19 cellular contexts compared by ENCODE assay signal in genomic region chr2:119480184-119480583, GRCh38. TPM values are rescaled to one million over a fixed set of nuclear protein-coding genes. Genes with fewer than 3 reads are reported as not detected.
DNase-seq lines count a peak whose midpoint lies in the region; ATAC-seq, FAIRE-seq and TF ChIP-seq lines count a peak whose summit lies in the region.
"Had no signal": no experiment of that assay in that cellular context is flagged by ENCODE, and none has a peak within 500 bp of the region (broad histone marks: within the 10 kb centered on the region; RNA-seq: fewer than 3 reads in every experiment).

No MANE protein-coding gene starts in this region.

- TF ChIP-seq EP300 in HepG2 (IDR thresholded peaks at IDR 0.05; ENCODE audit: low read depth in 2 of 2, low read length in 2 of 2) (no peak), HepG2 (CRISPR knock-in tag; IDR thresholded peaks at IDR 0.05; ENCODE audit: borderline replicate concordance) (no peak)

- H3K27me3 ChIP-seq in HepG2 (ENCODE audit: control insufficient read depth in 1 of 2, insufficient read depth in 2 of 2, low read length in 2 of 2) = peaks cover 0 to 69% of the 10 kb centered on the region in 2 experiments; a peak in 4 of 5 replicates
- no peaks in the 10 kb centered on the region for H3K27me3 ChIP-seq in right lobe of liver
- H3K27me3 ChIP-seq in body of pancreas = no peaks in the 10 kb centered on the region
- H3K27me3 ChIP-seq: BE2C had no signal

- H4K20me1 ChIP-seq in HepG2 (ENCODE audit: insufficient read depth, low read length) = no peaks in the 10 kb centered on the region

- H3K4me2 ChIP-seq in HepG2 (ENCODE audit: low read depth, low read length) = peak overlapping the region; percentile 47; the same call in 1 of the 2 replicates
- H3K4me2 ChIP-seq: A549 had no signal

- H3K4me3 Mint-ChIP-seq in osteocyte (ENCODE audit: unreplicated experiment) = no peak overlapping the region
- H3K4me3 Mint-ChIP-seq: CD4-positive, alpha-beta memory T cell; H9 had no signal

- H3K27ac ChIP-seq in HepG2 (ENCODE audit: extremely low read length, insufficient read depth, low read length) (no peak overlapping the region), right lobe of liver (no peak overlapping the region), body of pancreas (peak overlapping the region in 3 of 4 donors; percentile 90 to 97 (median 92))
- H3K27ac ChIP-seq: A549, C4-2B had no signal

- ATAC-seq in HepG2 (no peak), right lobe of liver (no peak), body of pancreas (no peak)
- ATAC-seq: A549 had no signal

- no peaks in the 10 kb centered on the region for H3K36me3 ChIP-seq in HepG2 (replicated peaks in 1 of 2; ENCODE audit: control insufficient read depth in 1 of 2, insufficient read depth in 2 of 2, low read length in 2 of 2)
- no peaks in the 10 kb centered on the region for H3K36me3 ChIP-seq in right lobe of liver
- H3K36me3 ChIP-seq in body of pancreas (replicated peaks in 1 of 2; ENCODE audit: insufficient read depth in 1 of 2, low read depth in 2 of 2) = no peaks in the 10 kb centered on the region
- H3K36me3 ChIP-seq: BE2C had no signal

- no peak for TF ChIP-seq RAD21 in HepG2 (CRISPR knock-in tag; IDR thresholded peaks at IDR 0.05)

- H3K27ac Mint-ChIP-seq in osteocyte (ENCODE audit: unreplicated experiment) = no peak overlapping the region
- H3K27ac Mint-ChIP-seq: CD4-positive, alpha-beta memory T cell had no signal

- POLR2A ChIA-PET in HepG2 (lab: Yijun Ruan, JAX) = no interaction called here

- TF ChIP-seq CTCF in HepG2 (CRISPR knock-in tag; IDR thresholded peaks at IDR 0.05) (no peak), right lobe of liver (IDR thresholded peaks at IDR 0.05) (no peak), body of pancreas (IDR thresholded peaks at IDR 0.05) (no peak), osteocyte (IDR thresholded peaks at IDR 0.05) (no peak)

- no peak overlapping the region for H3K9ac ChIP-seq in HepG2 (ENCODE audit: insufficient read depth, low read depth, low read length)

- H3K9me3 Mint-ChIP-seq in osteocyte (ENCODE audit: unreplicated experiment) = no peaks in the 10 kb centered on the region
- H3K9me3 Mint-ChIP-seq: CD4-positive, alpha-beta memory T cell; H9 had no signal

- in situ Hi-C loops in HepG2 (cut with HindIII; ENCODE audit: extremely low pct_ligation_motif_present, low pct_unique_long_range_greater_than_20kb) = loop anchor here (5.0 kb wide), 1 partner anchor 258 kb away; the partner anchor contains the start of gene STEAP3

- intact Hi-C loops in HepG2 (cut with micrococcal nuclease; ENCODE audit: unreplicated experiment) (no loop called here), right lobe of liver (cut with DNase I) (no loop called here), body of pancreas (cut with DNase I) (no loop called here)

- no peaks in the 10 kb centered on the region for H3K4me1 Mint-ChIP-seq in osteocyte (ENCODE audit: unreplicated experiment)
- H3K4me1 Mint-ChIP-seq: CD4-positive, alpha-beta memory T cell had no signal

- WGBS in HepG2 (ENCODE audit: low lambda C conversion rate) = 61% methylated on average over 5 of the region's 5 CpGs
- WGBS in right lobe of liver (ENCODE audit: insufficient coverage, low coverage, low lambda C conversion rate, missing lambda C conversion rate) = 78% methylated on average over 5 of the region's 5 CpGs
- 87% methylated on average over 5 of the region's 5 CpGs for WGBS in body of pancreas, 2 donors

- no peak for DNase-seq in HepG2 (ENCODE audit: low spot score)
- no peak for DNase-seq in right lobe of liver
- no peak for DNase-seq in body of pancreas
- DNase-seq in osteocyte (ENCODE audit: extremely low spot score, unreplicated experiment) = peak; percentile 27
- DNase-seq in stimulated activated CD4-positive, alpha-beta T cell treated with anti-CD3 and anti-CD28 coated beads, Interleukin-4, amount 100 ng/mL, for 24 hours = no peak
- no peak for DNase-seq in hippocampal formation (lab: John Stamatoyannopoulos, UW)
- DNase-seq: CD4-positive, alpha-beta memory T cell; DMS79 treated with DMSO at 0.1 percent for 48 hours; EL; GOT3 had no signal

- no peak overlapping the region for H2AFZ ChIP-seq in HepG2 (ENCODE audit: low read length)

- H3K9me3 ChIP-seq in HepG2 (ENCODE audit: low read length) (no peaks in the 10 kb centered on the region), right lobe of liver (no peaks in the 10 kb centered on the region), body of pancreas (no peaks in the 10 kb centered on the region)
- H3K9me3 ChIP-seq: A549, BE2C had no signal

- CTCF ChIA-PET in HepG2 (lab: Yijun Ruan, JAX; ENCODE audit: low intra/inter-chr PET ratio, low total read pairs) = no interaction called here

- H3K79me2 ChIP-seq in HepG2 (ENCODE audit: insufficient read depth, low read length) = no peaks in the 10 kb centered on the region

- FAIRE-seq in HepG2 (lab: Jason Lieb, UNC) = no peak
- FAIRE-seq: A549, G401.6, GM12892, GM19239 had no signal

- H3K4me3 ChIP-seq in HepG2 (replicated peaks in 1 of 3; ENCODE audit: insufficient read depth in 1 of 3, low read depth in 2 of 3, low read length in 3 of 3) (no peak overlapping the region), right lobe of liver (no peak overlapping the region), body of pancreas (no peak overlapping the region)
- H3K4me3 ChIP-seq: A549 had no signal

- H3K4me1 ChIP-seq in HepG2 (ENCODE audit: insufficient read depth, low read length) = peaks cover 51% of the 10 kb centered on the region
- H3K4me1 ChIP-seq in right lobe of liver = peaks cover 0 to 26% (median 3%) of the 10 kb centered on the region in 4 donors
- H3K4me1 ChIP-seq in body of pancreas = peaks cover 70% of the 10 kb centered on the region

- no TSS peak for BruUV-seq in HepG2 (replicated peaks; lab: Mats Ljungman, UMichigan)

- H3K36me3 Mint-ChIP-seq in osteocyte (ENCODE audit: unreplicated experiment) = no peaks in the 10 kb centered on the region
- H3K36me3 Mint-ChIP-seq: CD4-positive, alpha-beta memory T cell had no signal

- H3K27me3 Mint-ChIP-seq in osteocyte (ENCODE audit: unreplicated experiment) = peaks cover 48% of the 10 kb centered on the region

- no peak for TF ChIP-seq POLR2A in HepG2 (IDR thresholded peaks at IDR 0.05; ENCODE audit: insufficient read depth in 1 of 2, low read depth in 2 of 2, low read length in 2 of 2)
- TF ChIP-seq POLR2A in right lobe of liver (IDR thresholded peaks at IDR 0.05) = no peak
- TF ChIP-seq POLR2A in body of pancreas (IDR thresholded peaks at IDR 0.05) = no peak

TF ChIP-seq in HepG2, 621 proteins besides CTCF, POLR2A, EP300 and RAD21 (continues in another document):
- TF ChIP-seq SP4 (CRISPR knock-in tag; IDR thresholded peaks at IDR 0.05) = 0 out of 2 replicates have a peak, but pooled peaks have one; percentile 14

RNA-seq across cellular contexts. Expression of gene SCTR, which starts 44.1 kb away (rescaled TPM):
- total RNA-seq in HepG2 (2016; rRNA removed; fragmentation: Illumina TruSeq; extraction: Trizol) (not detected in 2 replicates), right lobe of liver (under 1 TPM in 4 of 6 experiments, not detected in 2; 0.12 to 0.38 (median 0.35) TPM), body of pancreas (100 to 1,000 TPM in 1 of 2 donors, 10 to 100 TPM in 1; 69.0 to 183 TPM), osteocyte (not detected in 2 replicates)
- total RNA-seq in HepG2 (2016; cell fraction: cytosol; rRNA removed; fragmentation: Illumina TruSeq; extraction: Trizol; ENCODE audit: low read depth) = not detected in 2 replicates
- not detected in 2 replicates for total RNA-seq in HepG2 (2016; cell fraction: insoluble cytoplasmic fraction; rRNA removed; fragmentation: Illumina TruSeq; extraction: Trizol)
- total RNA-seq in HepG2 (2016; cell fraction: membrane; rRNA removed; fragmentation: Illumina TruSeq; extraction: Trizol) = not detected in 2 replicates
- not detected in 2 replicates for total RNA-seq in HepG2 (2016; cell fraction: nucleus; rRNA removed; fragmentation: Illumina TruSeq; extraction: Trizol)
- polyA plus RNA-seq in HepG2 (2011; rRNA removed) = not detected in 2 replicates
- polyA plus RNA-seq in HepG2 (2011; cell fraction: cytosol; rRNA removed) = not detected in 2 replicates
- not detected in 2 replicates for polyA plus RNA-seq in HepG2 (2011; cell fraction: nucleus; rRNA removed)
- 2.8 and 3.7 TPM in 2 replicates for polyA plus RNA-seq in HepG2 (2012)
- polyA plus RNA-seq in HepG2 (2016; cell fraction: cytosol; fragmentation: Illumina TruSeq; extraction: Trizol; ENCODE audit: low read depth) = not detected in 2 replicates
- polyA plus RNA-seq in HepG2 (2016; cell fraction: insoluble cytoplasmic fraction; fragmentation: Illumina TruSeq; extraction: Trizol; ENCODE audit: low read depth) = not detected in 2 replicates
- not detected in 2 replicates for polyA plus RNA-seq in HepG2 (2016; cell fraction: membrane; fragmentation: Illumina TruSeq; extraction: Trizol; ENCODE audit: low read depth)
- polyA plus RNA-seq in HepG2 (2016; cell fraction: nucleus; fragmentation: Illumina TruSeq; extraction: Trizol; ENCODE audit: insufficient read depth, low read depth) = not detected in 2 replicates
- not detected in 2 replicates for polyA minus RNA-seq in HepG2 (2011; rRNA and poly(A)+ RNA removed; ENCODE audit: low replicate concordance)
- not detected in 2 replicates for polyA minus RNA-seq in HepG2 (2011; cell fraction: cytosol; rRNA and poly(A)+ RNA removed)
- not detected in 2 replicates for polyA minus RNA-seq in HepG2 (2011; cell fraction: nucleus; rRNA and poly(A)+ RNA removed)
- total RNA-seq: CD4-positive, alpha-beta memory T cell; H9; HT-29 had no signal
- polyA plus RNA-seq: A549; AG04450; CD4-positive, alpha-beta memory T cell had no signal

RNA-seq across cellular contexts. Expression of gene TMEM37, which starts 48.5 kb away (rescaled TPM):
- total RNA-seq in HepG2 (2016; rRNA removed; fragmentation: Illumina TruSeq; extraction: Trizol) (23.7 and 37.7 TPM in 2 replicates), right lobe of liver (10 to 100 TPM; 37.3 to 96.6 (median 73.5) TPM), body of pancreas (10 to 100 TPM; 19.1 to 22.1 TPM), osteocyte (0.21 and 0.40 TPM in 2 replicates)
- 28.9 and 37.4 TPM in 2 replicates for total RNA-seq in HepG2 (2016; cell fraction: cytosol; rRNA removed; fragmentation: Illumina TruSeq; extraction: Trizol; ENCODE audit: low read depth)
- total RNA-seq in HepG2 (2016; cell fraction: insoluble cytoplasmic fraction; rRNA removed; fragmentation: Illumina TruSeq; extraction: Trizol) = 22.3 and 38.3 TPM in 2 replicates
- total RNA-seq in HepG2 (2016; cell fraction: membrane; rRNA removed; fragmentation: Illumina TruSeq; extraction: Trizol) = 42.2 and 48.4 TPM in 2 replicates
- 34.2 and 36.8 TPM in 2 replicates for total RNA-seq in HepG2 (2016; cell fraction: nucleus; rRNA removed; fragmentation: Illumina TruSeq; extraction: Trizol)
- 115 and 141 TPM in 2 replicates for polyA plus RNA-seq in HepG2 (2011; rRNA removed)
- polyA plus RNA-seq in HepG2 (2011; cell fraction: cytosol; rRNA removed) = 117 and 121 TPM in 2 replicates
- polyA plus RNA-seq in HepG2 (2011; cell fraction: nucleus; rRNA removed) = 112 and 119 TPM in 2 replicates
- polyA plus RNA-seq in HepG2 (2012) = 79.4 and 99.6 TPM in 2 replicates
- 35.8 and 51.6 TPM in 2 replicates for polyA plus RNA-seq in HepG2 (2016; cell fraction: cytosol; fragmentation: Illumina TruSeq; extraction: Trizol; ENCODE audit: low read depth)
- 29.9 and 33.6 TPM in 2 replicates for polyA plus RNA-seq in HepG2 (2016; cell fraction: insoluble cytoplasmic fraction; fragmentation: Illumina TruSeq; extraction: Trizol; ENCODE audit: low read depth)
- 42.8 and 53.0 TPM in 2 replicates for polyA plus RNA-seq in HepG2 (2016; cell fraction: membrane; fragmentation: Illumina TruSeq; extraction: Trizol; ENCODE audit: low read depth)
- polyA plus RNA-seq in HepG2 (2016; cell fraction: nucleus; fragmentation: Illumina TruSeq; extraction: Trizol; ENCODE audit: insufficient read depth, low read depth) = 58.5 and 61.9 TPM in 2 replicates
- polyA minus RNA-seq in HepG2 (2011; rRNA and poly(A)+ RNA removed; ENCODE audit: low replicate concordance) = 8.6 and 130 TPM in 2 replicates
- 23.8 and 26.3 TPM in 2 replicates for polyA minus RNA-seq in HepG2 (2011; cell fraction: cytosol; rRNA and poly(A)+ RNA removed)
- 72.6 and 73.7 TPM in 2 replicates for polyA minus RNA-seq in HepG2 (2011; cell fraction: nucleus; rRNA and poly(A)+ RNA removed)
- polyA plus RNA-seq: CD4-positive, alpha-beta memory T cell had no signal

Comparison
In these comparisons a context has a peak if more than half of its experiments do, and no peak if none do; other contexts are left out.
1. H3K27ac ChIP-seq: peak in body of pancreas (3 of 4); none in HepG2 (single experiment) and right lobe of liver (0 of 3).
2. RNA of gene SCTR, which starts 44.1 kb away (total RNA-seq): 69.0 to 183 TPM in body of pancreas; 0.12 to 0.38 TPM in right lobe of liver, not detected in HepG2 and not detected in osteocyte; every median in the first group is over 10 times any median in the second.
3. RNA of gene TMEM37, which starts 48.5 kb away (total RNA-seq): 37.3 to 96.6 TPM in right lobe of liver, 22.3 to 48.4 TPM in HepG2 and 19.1 to 22.1 TPM in body of pancreas; 0.21 to 0.40 TPM in osteocyte; every median in the first group is over 10 times any median in the second.